9 cellular contexts compared by ENCODE assay signal in the genomic region with DNA sequence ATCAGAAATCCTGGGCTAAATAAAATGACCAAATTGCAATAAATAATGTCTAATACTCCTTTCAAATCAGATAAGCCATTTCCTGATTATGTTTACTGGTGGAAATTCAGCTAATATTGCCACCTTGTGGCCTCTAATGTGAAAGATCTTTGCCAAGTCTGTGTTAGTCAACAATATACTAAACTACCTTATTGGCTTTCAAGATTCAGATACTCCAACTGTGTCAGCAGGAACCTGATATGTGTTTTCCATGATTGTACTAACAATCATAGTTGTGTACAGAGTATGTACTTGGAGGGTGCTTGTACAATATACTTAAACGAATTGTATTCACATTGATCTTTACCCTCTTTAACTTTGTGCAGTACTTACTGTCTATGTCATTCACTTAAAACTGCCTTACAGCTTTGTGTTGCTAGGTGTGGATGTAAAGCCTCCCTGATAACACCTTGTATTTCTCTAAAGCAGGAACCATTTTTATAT.
DNase-seq lines count a peak whose midpoint lies in the region; ATAC-seq and TF ChIP-seq lines count a peak whose summit lies in the region.
"Had no signal": no experiment of that assay in that cellular context is flagged by ENCODE, and none has a peak within 500 bp of the region (broad histone marks: within the 10 kb centered on the region; RNA-seq: fewer than 3 reads in every experiment).

No MANE protein-coding gene starts in this region.

- no peaks in the 10 kb centered on the region for H3K4me1 Mint-ChIP-seq in activated T-helper 2 cell treated with anti-CD3 and anti-CD28 coated beads, Interferon-gamma antibody, Interleukin-2, Interleukin-4, amounts not matched to agents 10 μg/mL and 5 μg/mL and 100 μg/mL, durations not matched to agents 14 hours and 24 hours and 36 hours (ENCODE audit: low read depth)

- peaks cover 4% of the 10 kb centered on the region for H3K27me3 Mint-ChIP-seq in activated T-helper 2 cell treated with anti-CD3 and anti-CD28 coated beads, Interferon-gamma antibody, Interleukin-2, Interleukin-4, amounts not matched to agents 10 μg/mL and 5 μg/mL and 100 μg/mL, durations not matched to agents 14 hours and 24 hours and 36 hours (ENCODE audit: low read depth)
- H3K27me3 Mint-ChIP-seq: activated naive CD8-positive, alpha-beta T cell had no signal

- H3K27ac Mint-ChIP-seq in activated T-helper 2 cell treated with anti-CD3 and anti-CD28 coated beads, Interferon-gamma antibody, Interleukin-2, Interleukin-4, amounts not matched to agents 10 μg/mL and 5 μg/mL and 100 μg/mL, durations not matched to agents 14 hours and 24 hours and 36 hours = no peak overlapping the region
- H3K27ac Mint-ChIP-seq: activated naive CD8-positive, alpha-beta T cell had no signal

- no peaks in the 10 kb centered on the region for H3K4me1 ChIP-seq in breast epithelium
- no peaks in the 10 kb centered on the region for H3K4me1 ChIP-seq in upper lobe of right lung

- H3K27me3 ChIP-seq in breast epithelium = no peaks in the 10 kb centered on the region
- H3K27me3 ChIP-seq in upper lobe of right lung = no peaks in the 10 kb centered on the region

- no peaks in the 10 kb centered on the region for H3K9me3 Mint-ChIP-seq in activated T-helper 2 cell treated with anti-CD3 and anti-CD28 coated beads, Interferon-gamma antibody, Interleukin-2, Interleukin-4, amounts not matched to agents 10 μg/mL and 5 μg/mL and 100 μg/mL, durations not matched to agents 14 hours and 24 hours and 36 hours

- peak; percentile 25 to 56 (median 46) for TF ChIP-seq CTCF in breast epithelium (IDR thresholded peaks at IDR 0.05)
- peak; percentile 55 for TF ChIP-seq CTCF in upper lobe of right lung (IDR thresholded peaks at IDR 0.05)

- ATAC-seq in GM21367 (IDR thresholded peaks at IDR 0.05; ENCODE audit: unreplicated experiment) = peak; percentile 32
- ATAC-seq in HG03520 (IDR thresholded peaks at IDR 0.05; ENCODE audit: unreplicated experiment) = peak; percentile 48
- peak; percentile 82 for ATAC-seq in upper lobe of right lung

- no peak for TF ChIP-seq POLR2A in breast epithelium (IDR thresholded peaks at IDR 0.05)

- H3K9me3 ChIP-seq in breast epithelium (no peaks in the 10 kb centered on the region), upper lobe of right lung (no peaks in the 10 kb centered on the region)

- H3K4me3 ChIP-seq in breast epithelium (peak overlapping the region in 1 of 3 donors; percentile 29), upper lobe of right lung (no peak overlapping the region)

- H3K36me3 Mint-ChIP-seq in activated T-helper 2 cell treated with anti-CD3 and anti-CD28 coated beads, Interferon-gamma antibody, Interleukin-2, Interleukin-4, amounts not matched to agents 10 μg/mL and 5 μg/mL and 100 μg/mL, durations not matched to agents 14 hours and 24 hours and 36 hours (ENCODE audit: low read depth) = no peaks in the 10 kb centered on the region
- H3K36me3 Mint-ChIP-seq: activated naive CD8-positive, alpha-beta T cell had no signal

- DNase-seq in Daoy (ENCODE audit: low read depth) (peak; percentile 16), NCI-H526 treated with DMSO at 0.1 percent for 48 hours (lab: John Stamatoyannopoulos, UW) (peak; percentile 39), breast epithelium (ENCODE audit: low spot score in 2 of 2) (no peak), kidney tubule cell (ENCODE audit: low spot score) (peak; percentile 59), upper lobe of right lung (no peak)
- DNase-seq in activated T-helper 2 cell treated with anti-CD3 and anti-CD28 coated beads, Interferon-gamma antibody, Interleukin-2, Interleukin-4, amounts not matched to agents 10 μg/mL and 5 μg/mL and 100 μg/mL, durations not matched to agents 14 hours and 24 hours and 36 hours (ENCODE audit: low spot score) = no peak

- H3K27ac ChIP-seq in breast epithelium = peak overlapping the region; percentile 46 to 73
- H3K27ac ChIP-seq in upper lobe of right lung = peak overlapping the region; percentile 20

- H3K36me3 ChIP-seq in breast epithelium (no peaks in the 10 kb centered on the region), upper lobe of right lung (no peaks in the 10 kb centered on the region)

- intact Hi-C loops in breast epithelium (cut with DNase I; ENCODE audit: low total_unique reads) (no loop called here), upper lobe of right lung (cut with DNase I) (no loop called here)
- intact Hi-C loops in activated T-helper 2 cell treated with anti-CD3 and anti-CD28 coated beads, Interferon-gamma antibody, Interleukin-2, Interleukin-4, amounts not matched to agents 10 μg/mL and 5 μg/mL and 100 μg/mL, durations not matched to agents 14 hours and 24 hours and 36 hours (cut with micrococcal nuclease) = loop anchor here (2.0 to 5.0 kb wide), 2 partner anchors 229 to 429 kb away; no protein-coding TSS in a partner anchor

- no peak overlapping the region for H3K4me3 Mint-ChIP-seq in activated T-helper 2 cell treated with anti-CD3 and anti-CD28 coated beads, Interferon-gamma antibody, Interleukin-2, Interleukin-4, amounts not matched to agents 10 μg/mL and 5 μg/mL and 100 μg/mL, durations not matched to agents 14 hours and 24 hours and 36 hours (ENCODE audit: low read depth)
- H3K4me3 Mint-ChIP-seq: activated naive CD8-positive, alpha-beta T cell had no signal

Comparison
In these comparisons a context has a peak if more than half of its experiments do, and no peak if none do; other contexts are left out.
1. DNase-seq: peak in Daoy (single experiment), NCI-H526 treated with DMSO at 0.1 percent for 48 hours (single experiment) and kidney tubule cell (single experiment); none in breast epithelium (0 of 2), upper lobe of right lung (single experiment) and activated T-helper 2 cell treated with anti-CD3 and anti-CD28 coated beads, Interferon-gamma antibody, Interleukin-2, Interleukin-4, amounts not matched to agents 10 μg/mL and 5 μg/mL and 100 μg/mL, durations not matched to agents 14 hours and 24 hours and 36 hours (single experiment).
2. ATAC-seq: peak in every context shown above with its lines; median percentile 82 in upper lobe of right lung; 48 in HG03520; 32 in GM21367.